In genomic region chr6:144139817-144140216, GRCh38 we compare ENCODE assay signal across 24 cellular contexts.
"Had no signal": no experiment of that assay in that cellular context is flagged by ENCODE, and none has a peak within 500 bp of the region (broad histone marks: within the 10 kb centered on the region; RNA-seq: fewer than 3 reads in every experiment).

No MANE protein-coding gene starts in this region.

- H3K36me3 ChIP-seq: adrenal gland had no signal

- ATAC-seq: activated CD8-positive, alpha-beta T cell treated with anti-CD3 and anti-CD28 coated beads for 36 hours; PC-3 had no signal

- H3K36me3 Mint-ChIP-seq: activated naive CD8-positive, alpha-beta T cell treated with anti-CD3 and anti-CD28 coated beads, Interleukin-2, amount 10 ng/mL, durations not matched to agents 7 days and 5 days had no signal

- H3K9me3 Mint-ChIP-seq: activated naive CD8-positive, alpha-beta T cell treated with anti-CD3 and anti-CD28 coated beads, Interleukin-2, amount 10 ng/mL, durations not matched to agents 7 days and 5 days had no signal

- H3K27me3 Mint-ChIP-seq: activated naive CD8-positive, alpha-beta T cell treated with anti-CD3 and anti-CD28 coated beads, Interleukin-2, amount 10 ng/mL, durations not matched to agents 7 days and 5 days had no signal

- H3K4me1 Mint-ChIP-seq: activated naive CD8-positive, alpha-beta T cell treated with anti-CD3 and anti-CD28 coated beads, Interleukin-2, amount 10 ng/mL, durations not matched to agents 7 days and 5 days had no signal

- H3K4me1 ChIP-seq: adrenal gland had no signal

- H3K4me3 ChIP-seq: adrenal gland had no signal

- DNase-seq: activated CD4-positive, CD25-positive, alpha-beta regulatory T cell; activated CD8-positive, alpha-beta memory T cell treated with anti-CD3 and anti-CD28 coated beads, Interleukin-2, amount 50 U/mL, for 48 hours; activated CD8-positive, alpha-beta T cell treated with anti-CD3 and anti-CD28 coated beads for 36 hours; activated naive CD4-positive, alpha-beta T cell treated with anti-CD3 and anti-CD28 coated beads, Interleukin-2, amount 50 U/mL, for 16 hours; activated naive CD8-positive, alpha-beta T cell treated with anti-CD3 and anti-CD28 coated beads, Interleukin-2, amount 10 ng/mL, durations not matched to agents 7 days and 5 days; activated T-cell treated with anti-CD3 and anti-CD28 coated beads, Interleukin-2, amount 50 U/mL, for 1 hour; adrenal gland; anterior cingulate cortex; caudate nucleus; Kasumi-1; MV-4-11; NCI-H1092 treated with DMSO at 0.1 percent for 48 hours; NCI-H1436; NCI-H1694 treated with DMSO at 0.1 percent for 48 hours; NCI-H2029 treated with DMSO at 0.1 percent for 48 hours; NCI-H345; NCI-H510A; NCI-H526 treated with DMSO at 0.1 percent for 48 hours; NCI-H82; PC-3; SHP77; T-helper 1 cell had no signal

- H3K4me3 Mint-ChIP-seq: activated CD8-positive, alpha-beta T cell treated with anti-CD3 and anti-CD28 coated beads for 36 hours; activated naive CD8-positive, alpha-beta T cell treated with anti-CD3 and anti-CD28 coated beads, Interleukin-2, amount 10 ng/mL, durations not matched to agents 7 days and 5 days had no signal

- H3K9me3 ChIP-seq: adrenal gland had no signal

- H3K27ac Mint-ChIP-seq: activated CD8-positive, alpha-beta T cell treated with anti-CD3 and anti-CD28 coated beads for 36 hours; activated naive CD8-positive, alpha-beta T cell treated with anti-CD3 and anti-CD28 coated beads, Interleukin-2, amount 10 ng/mL, durations not matched to agents 7 days and 5 days had no signal

- H3K27me3 ChIP-seq: adrenal gland had no signal

- FAIRE-seq: RCC 7860 had no signal

- H3K27ac ChIP-seq: adrenal gland, VCaP had no signal
